In the genomic region with DNA sequence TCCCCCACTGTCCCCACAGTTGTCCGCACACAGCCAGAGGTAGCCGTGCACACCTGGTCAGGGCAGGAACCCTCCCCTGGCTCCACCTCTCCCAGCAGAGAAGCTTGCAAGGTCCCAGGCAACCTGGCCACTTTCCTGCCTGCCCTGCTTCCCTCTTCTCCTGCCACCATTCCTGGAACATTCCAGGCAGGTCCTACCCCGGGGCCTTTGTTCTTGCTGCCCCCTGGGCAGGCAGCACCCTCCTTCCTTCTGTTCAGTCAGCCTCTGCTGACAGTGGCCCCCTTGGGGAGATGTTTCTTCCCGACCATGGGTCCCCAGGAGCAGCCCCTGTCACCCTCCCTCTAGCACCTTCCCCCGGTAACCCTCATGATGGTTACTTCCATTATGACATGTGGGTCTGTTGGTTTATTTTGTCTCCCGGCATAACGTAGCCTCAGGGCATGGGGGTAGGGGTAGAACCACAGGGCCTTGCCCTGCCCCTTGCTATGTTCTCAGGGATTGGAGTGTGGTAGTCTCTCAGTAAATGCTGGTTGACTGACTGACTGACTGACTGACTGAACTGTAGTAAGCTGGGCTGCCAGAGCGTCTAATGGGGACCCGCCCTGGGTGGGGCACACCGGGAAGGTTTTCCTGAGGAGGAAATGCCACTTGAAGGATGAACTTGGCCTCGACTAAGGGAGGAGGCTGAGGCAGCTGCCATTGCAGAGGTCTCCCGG, we compare ENCODE assay signal across 2 cellular contexts.
TF ChIP-seq lines count a peak whose summit lies in the region.

No MANE protein-coding gene starts in this region.

TF ChIP-seq in HEK293, 187 proteins besides CTCF, POLR2A, EP300 and RAD21 (continues in another document):
- TF ChIP-seq ZNF664 (tag by site-specific recombination; IDR thresholded peaks at IDR 0.05) (peak; percentile 81), GLIS1 (tag by site-specific recombination; IDR thresholded peaks at IDR 0.05) (peak; percentile 74), ZNF23 (tag by site-specific recombination; IDR thresholded peaks at IDR 0.05; ENCODE audit: borderline replicate concordance) (no peak), ZNF692 (tag by site-specific recombination; IDR thresholded peaks at IDR 0.05) (peak; percentile 44; the same call in 1 of the 2 replicates), ZNF2 (tag by site-specific recombination; IDR thresholded peaks at IDR 0.05) (no peak), PBX3 (CRISPR knock-in tag; IDR thresholded peaks at IDR 0.05) (no peak), TRIM28 (IDR thresholded peaks at IDR 0.05; ENCODE audit: borderline replicate concordance, low read length) (no peak), HIC1 (tag by site-specific recombination; IDR thresholded peaks at IDR 0.05) (no peak), ZNF26 (tag by site-specific recombination; IDR thresholded peaks at IDR 0.05) (no peak), ZNF155 (tag by site-specific recombination; IDR thresholded peaks at IDR 0.05) (no peak), ZNF623 (tag by site-specific recombination; IDR thresholded peaks at IDR 0.05) (peak; percentile 76), ZNF350 (tag by site-specific recombination; IDR thresholded peaks at IDR 0.05) (no peak), ZNF707 (tag by site-specific recombination; IDR thresholded peaks at IDR 0.05) (no peak), BCL11A (tag by site-specific recombination; IDR thresholded peaks at IDR 0.05; ENCODE audit: low read depth) (no peak), IKZF3 (tag by site-specific recombination; IDR thresholded peaks at IDR 0.05) (no peak), ZNF391 (tag by site-specific recombination; IDR thresholded peaks at IDR 0.05; ENCODE audit: borderline replicate concordance, low read depth) (no peak), GFI1B (tag by site-specific recombination; IDR thresholded peaks at IDR 0.05) (no peak), ZBTB48 (tag by site-specific recombination; IDR thresholded peaks at IDR 0.05) (no peak), ZSCAN23 (tag by site-specific recombination; IDR thresholded peaks at IDR 0.05) (no peak), ZNF768 (tag by site-specific recombination; IDR thresholded peaks at IDR 0.05) (no peak), ZNF121 (tag by site-specific recombination; IDR thresholded peaks at IDR 0.05) (no peak), MYNN (tag by site-specific recombination; IDR thresholded peaks at IDR 0.05; ENCODE audit: borderline replicate concordance) (no peak), SALL2 (tag by site-specific recombination; IDR thresholded peaks at IDR 0.05; ENCODE audit: borderline replicate concordance) (no peak), KLF17 (tag by site-specific recombination; IDR thresholded peaks at IDR 0.05) (peak; percentile 48; the same call in 1 of the 2 replicates), ZBTB1 (tag by site-specific recombination; IDR thresholded peaks at IDR 0.05) (no peak), KLF9 (tag by site-specific recombination; IDR thresholded peaks at IDR 0.05; ENCODE audit: low read depth) (no peak)

TF ChIP-seq in H1, 55 proteins besides CTCF, POLR2A, EP300 and RAD21:
- TF ChIP-seq CEBPB (IDR thresholded peaks at IDR 0.05; ENCODE audit: low read depth, low read length), result no peak
- TF ChIP-seq YY1 (IDR thresholded peaks at IDR 0.05; ENCODE audit: low read depth, low read length), result no peak
- TF ChIP-seq JUN (IDR thresholded peaks at IDR 0.05; ENCODE audit: low read depth, low read length), result no peak
- no peak for TF ChIP-seq SIN3A (conservative IDR thresholded peaks at IDR 0.05 in 1 of 2, IDR thresholded peaks at IDR 0.05 in 1 of 2; ENCODE audit: low read depth in 1 of 2, low read length in 2 of 2)
- no peak for TF ChIP-seq E2F6 (IDR thresholded peaks at IDR 0.05)
- no peak for TF ChIP-seq EZH2 (IDR thresholded peaks at IDR 0.05; ENCODE audit: low read depth, low read length, severe bottlenecking)
- no peak for TF ChIP-seq FOSL1 (IDR thresholded peaks at IDR 0.05; ENCODE audit: insufficient read depth, low read depth, low read length)
